8 cellular contexts compared by ENCODE assay signal in the genomic region with DNA sequence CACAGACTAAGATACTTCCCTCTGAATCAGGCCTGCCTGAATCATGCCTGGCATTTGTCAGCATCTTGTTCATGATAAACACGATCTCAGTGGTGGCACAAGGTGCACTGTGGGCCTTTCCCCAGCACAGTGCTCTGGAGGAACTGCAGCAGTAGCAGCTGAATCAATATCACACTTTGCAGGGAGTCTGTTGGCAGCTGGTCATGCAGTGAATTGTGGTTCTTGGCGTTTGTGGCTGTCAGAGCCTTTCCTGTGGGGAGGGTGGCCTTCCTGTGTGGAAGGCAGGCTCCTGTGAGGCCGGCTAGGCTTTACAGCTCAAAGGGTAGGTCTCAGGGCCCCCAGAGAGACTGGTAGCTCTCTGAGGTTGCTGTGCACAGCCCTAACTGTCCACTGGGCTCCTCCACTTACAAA. TPM values are rescaled to one million over a fixed set of nuclear protein-coding genes. Genes with fewer than 3 reads are reported as not detected.
DNase-seq lines count a peak whose midpoint lies in the region; ATAC-seq, FAIRE-seq and TF ChIP-seq lines count a peak whose summit lies in the region.

No MANE protein-coding gene starts in this region.

- H3K4me3 ChIP-seq in GM12878: no peak overlapping the region

- H2AFZ ChIP-seq in GM12878 (ENCODE audit: control insufficient read depth, low read depth, low read length): no peak overlapping the region

- no peaks in the 10 kb centered on the region for H3K9me3 ChIP-seq in GM12878 (replicated peaks; ENCODE audit: control insufficient read depth, insufficient read depth, low read length)

- H3K4me1 ChIP-seq in GM12878 (ENCODE audit: control insufficient read depth, insufficient read depth, low read length): no peaks in the 10 kb centered on the region

- CTCF ChIA-PET in GM12878 (lab: Yijun Ruan, JAX): interaction anchor here (0.6 to 1.4 kb wide), 2 partner anchors 11 to 107 kb away, joined by 3 to 4 read pairs; no protein-coding TSS in a partner anchor

- H3K4me2 ChIP-seq in GM12878 (ENCODE audit: control insufficient read depth, insufficient read depth): no peak overlapping the region

- SMC1A ChIA-PET in GM12878 (lab: Charles Lee; ENCODE audit: uncharacterized antibody, unreplicated experiment): interaction anchor here (0.7 to 1.2 kb wide), 4 partner anchors 11 to 172 kb away, joined by 3 to 6 read pairs (median 3); no protein-coding TSS in a partner anchor

- no peak overlapping the region for H3K9ac ChIP-seq in GM12878 (ENCODE audit: control insufficient read depth, insufficient read depth, low read length)

- in situ Hi-C loops in GM12878 (cut with MboI): no loop called here

- ATAC-seq in GM12878: peak; percentile 61
- no peak for ATAC-seq in GM18511 (IDR thresholded peaks at IDR 0.05; ENCODE audit: unreplicated experiment)
- no peak for ATAC-seq in HG02678 (IDR thresholded peaks at IDR 0.05; ENCODE audit: unreplicated experiment)
- ATAC-seq in GM21576 (IDR thresholded peaks at IDR 0.05; ENCODE audit: unreplicated experiment): no peak

- intact Hi-C loops in GM12878 (cut with micrococcal nuclease; ENCODE audit: unreplicated experiment): no loop called here

- H3K27ac ChIP-seq in GM12878 (ENCODE audit: control insufficient read depth, insufficient read depth): no peak overlapping the region

- FAIRE-seq in GM12891 (lab: Jason Lieb, UNC) (peak; percentile 5), GM12878 (lab: Jason Lieb, UNC) (no peak)

- POLR2A ChIA-PET in GM12878 (lab: Charles Lee): interaction anchor here (1.4 kb wide), 1 partner anchor 10 kb away, joined by 4 read pairs; no protein-coding TSS in a partner anchor

- no TSS peak for BruUV-seq in GM12878 (replicated peaks; lab: Mats Ljungman, UMichigan)

- peaks cover 2 to 4% of the 10 kb centered on the region in 2 experiments; a peak in 3 of 4 replicates for H3K27me3 ChIP-seq in GM12878 (replicated peaks in 1 of 2; ENCODE audit: control insufficient read depth in 2 of 2, insufficient read depth in 2 of 2, low read length in 1 of 2)

- no peak for TF ChIP-seq RAD21 in GM12878 (IDR thresholded peaks at IDR 0.05; ENCODE audit: insufficient read depth, low read depth, low read length)

- no peaks in the 10 kb centered on the region for H4K20me1 ChIP-seq in GM12878 (ENCODE audit: control insufficient read depth, insufficient read depth)

- no peaks in the 10 kb centered on the region for H3K79me2 ChIP-seq in GM12878 (ENCODE audit: control insufficient read depth, insufficient read depth, low read length)

- no peak; a peak in 1 of 4 replicates for TF ChIP-seq EP300 in GM12878 (IDR thresholded peaks at IDR 0.05; ENCODE audit: borderline replicate concordance in 1 of 2, control insufficient read depth in 1 of 2, low read depth in 2 of 2, low read length in 2 of 2)

- RAD21 ChIA-PET in GM12878 (lab: Charles Lee; ENCODE audit: unreplicated experiment): interaction anchor here (1.0 to 1.4 kb wide), 2 partner anchors 53 to 123 kb away, joined by 3 to 4 read pairs; no protein-coding TSS in a partner anchor

- TF ChIP-seq CTCF in GM12878 (IDR thresholded peaks at IDR 0.05 in 2 of 3, conservative IDR thresholded peaks at IDR 0.05 in 1 of 3; ENCODE audit: control insufficient read depth in 2 of 3, extremely low read depth in 1 of 3, insufficient read depth in 1 of 3, low read depth in 3 of 3, low read length in 3 of 3): no peak

- TF ChIP-seq POLR2A in GM12891 (IDR thresholded peaks at IDR 0.05; ENCODE audit: low read depth, low read length): no peak
- no peak for TF ChIP-seq POLR2A in GM12878 (IDR thresholded peaks at IDR 0.05; ENCODE audit: low read depth, low read length)

- DNase-seq in GM12891 (ENCODE audit: insufficient read length, low spot score) (no peak), NCI-H146 (lab: John Stamatoyannopoulos, UW) (peak; percentile 87), GM12878 (ENCODE audit: low read depth, low spot score) (no peak), non-pigmented ciliary epithelial cell (ENCODE audit: low read depth) (peak; percentile 22)
- DNase-seq in effector CD8-positive, alpha-beta T cell (lab: John Stamatoyannopoulos, UW): no peak

- no peaks in the 10 kb centered on the region for H3K36me3 ChIP-seq in GM12878 (ENCODE audit: control insufficient read depth in 2 of 2, insufficient read depth in 2 of 2, low read length in 1 of 2)

- 7% methylated on average over 3 of the region's 3 CpGs for WGBS in GM12878 (ENCODE audit: insufficient coverage, insufficient replicate concordance, low lambda C conversion rate, missing lambda C conversion rate)

TF ChIP-seq in GM12891, 5 proteins besides CTCF, POLR2A, EP300 and RAD21:
- no peak for TF ChIP-seq TAF1 (IDR thresholded peaks at IDR 0.05; ENCODE audit: low read depth, low read length)
- TF ChIP-seq SPI1 (IDR thresholded peaks at IDR 0.05; ENCODE audit: low read depth, low read length): no peak
- TF ChIP-seq POU2F2 (IDR thresholded peaks at IDR 0.05; ENCODE audit: low read depth, low read length): no peak
- no peak for TF ChIP-seq POLR2AphosphoS5 (IDR thresholded peaks at IDR 0.05; ENCODE audit: low read depth, low read length)
- no peak for TF ChIP-seq PAX5 (IDR thresholded peaks at IDR 0.05; ENCODE audit: insufficient read depth, low read length, severe bottlenecking)
TF ChIP-seq in GM12891: peak in this region for 0.

TF ChIP-seq in GM12878, 131 proteins besides CTCF, POLR2A, EP300 and RAD21:
- TF ChIP-seq BHLHE40 (IDR thresholded peaks at IDR 0.05; ENCODE audit: borderline replicate concordance in 1 of 2, low read depth in 2 of 2, low read length in 1 of 2) (peak in 1 of 2 experiments; percentile 16; a peak in 1 of 4 replicates), ZNF384 (IDR thresholded peaks at IDR 0.05; ENCODE audit: borderline replicate concordance, low read depth, low read length) (no peak), SUZ12 (IDR thresholded peaks at IDR 0.05; ENCODE audit: unreplicated experiment) (no peak), ETV6 (conservative IDR thresholded peaks at IDR 0.05 in 1 of 2, IDR thresholded peaks at IDR 0.05 in 1 of 2; ENCODE audit: borderline replicate concordance in 1 of 2, low read depth in 1 of 2) (no peak), TCF3 (IDR thresholded peaks at IDR 0.05; ENCODE audit: borderline replicate concordance, insufficient read depth, low read depth, low read length) (no peak), RUNX3 (IDR thresholded peaks at IDR 0.05; ENCODE audit: low read length) (no peak), IKZF1 (conservative IDR thresholded peaks at IDR 0.05) (peak; percentile 62; the same call in 1 of the 2 replicates)
- TF ChIP-seq, protein P1, sequence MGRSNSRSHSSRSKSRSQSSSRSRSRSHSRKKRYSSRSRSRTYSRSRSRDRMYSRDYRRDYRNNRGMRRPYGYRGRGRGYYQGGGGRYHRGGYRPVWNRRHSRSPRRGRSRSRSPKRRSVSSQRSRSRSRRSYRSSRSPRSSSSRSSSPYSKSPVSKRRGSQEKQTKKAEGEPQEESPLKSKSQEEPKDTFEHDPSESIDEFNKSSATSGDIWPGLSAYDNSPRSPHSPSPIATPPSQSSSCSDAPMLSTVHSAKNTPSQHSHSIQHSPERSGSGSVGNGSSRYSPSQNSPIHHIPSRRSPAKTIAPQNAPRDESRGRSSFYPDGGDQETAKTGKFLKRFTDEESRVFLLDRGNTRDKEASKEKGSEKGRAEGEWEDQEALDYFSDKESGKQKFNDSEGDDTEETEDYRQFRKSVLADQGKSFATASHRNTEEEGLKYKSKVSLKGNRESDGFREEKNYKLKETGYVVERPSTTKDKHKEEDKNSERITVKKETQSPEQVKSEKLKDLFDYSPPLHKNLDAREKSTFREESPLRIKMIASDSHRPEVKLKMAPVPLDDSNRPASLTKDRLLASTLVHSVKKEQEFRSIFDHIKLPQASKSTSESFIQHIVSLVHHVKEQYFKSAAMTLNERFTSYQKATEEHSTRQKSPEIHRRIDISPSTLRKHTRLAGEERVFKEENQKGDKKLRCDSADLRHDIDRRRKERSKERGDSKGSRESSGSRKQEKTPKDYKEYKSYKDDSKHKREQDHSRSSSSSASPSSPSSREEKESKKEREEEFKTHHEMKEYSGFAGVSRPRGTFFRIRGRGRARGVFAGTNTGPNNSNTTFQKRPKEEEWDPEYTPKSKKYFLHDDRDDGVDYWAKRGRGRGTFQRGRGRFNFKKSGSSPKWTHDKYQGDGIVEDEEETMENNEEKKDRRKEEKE (IDR thresholded peaks at IDR 0.05): no peak

RNA-seq across cellular contexts. Expression of a gene that starts 54.4 kb away (rescaled TPM):
- polyA plus RNA-seq in GM12891 (2012; ENCODE audit: low read depth, missing spikeins): 18.6 TPM
- 56.1 and 56.3 TPM in 2 replicates for total RNA-seq in GM12878 (2013; cell fraction: nucleolus; rRNA removed)
- total RNA-seq in GM12878 (2014; rRNA removed) (20.3 and 21.9 TPM in 2 replicates), GM12878 (2014; rRNA removed; fragmentation: Illumina TruSeq; extraction: Trizol) (8.7 and 9.2 TPM in 2 replicates), GM12878 (2021) (56.3 and 65.5 TPM in 2 replicates)
- 34.4 TPM for polyA plus RNA-seq in GM12878 (2011; ENCODE audit: low read depth)
- polyA plus RNA-seq in GM12878 (2011; rRNA removed) (5.3 and 8.7 TPM in 2 replicates), GM12878 (2014; fragmentation: Illumina TruSeq; extraction: Trizol) (4.6 and 9.7 TPM in 2 replicates), GM12878 (2014; fragmentation: Nextera tagmentation; extraction: Ambion mirVana) (1 to 10 TPM; 1.2 to 2.2 TPM), GM12878 (2014; rRNA removed) (23.6 and 28.3 TPM in 2 replicates), GM12878 (2016; fragmentation: Nextera tagmentation; extraction: Ambion mirVana) (10 to 100 TPM in 1 of 2 experiments, 1 to 10 TPM in 1; 9.6 to 10.0 TPM)
- 12.5 and 15.1 TPM in 2 replicates for polyA plus RNA-seq in GM12878 (2011; cell fraction: cytosol; rRNA removed)
- polyA plus RNA-seq in GM12878 (2011; cell fraction: nucleus; rRNA removed): 58.8 and 68.9 TPM in 2 replicates
- polyA plus RNA-seq in GM12878 (2012): 27.1 and 45.9 TPM in 2 replicates
- polyA minus RNA-seq in GM12878 (2011; rRNA and poly(A)+ RNA removed): 35.7 and 39.9 TPM in 2 replicates
- 14.1 and 25.1 TPM in 2 replicates for polyA minus RNA-seq in GM12878 (2011; cell fraction: cytosol; rRNA and poly(A)+ RNA removed)
- polyA minus RNA-seq in GM12878 (2011; cell fraction: nucleus; rRNA and poly(A)+ RNA removed): 34.3 and 66.5 TPM in 2 replicates

Comparison
In these comparisons a context has a peak if more than half of its experiments do, and no peak if none do; other contexts are left out.
1. DNase-seq: peak in NCI-H146 (single experiment) and non-pigmented ciliary epithelial cell (single experiment); none in GM12891 (single experiment), GM12878 (single experiment) and effector CD8-positive, alpha-beta T cell (single experiment).